ENCODE assay signal across 10 cellular contexts in genomic region chr6:144066745-144067484, GRCh38. TPM values are rescaled to one million over a fixed set of nuclear protein-coding genes. Genes with fewer than 3 reads are reported as not detected.
A peak's percentile ranks its signal among the peaks of the same experiment; 100 is the strongest.
DNase-seq lines count a peak whose midpoint lies in the region; ATAC-seq and TF ChIP-seq lines count a peak whose summit lies in the region.
"Had no signal": no experiment of that assay in that cellular context is flagged by ENCODE, and none has a peak within 500 bp of the region (broad histone marks: within the 10 kb centered on the region; RNA-seq: fewer than 3 reads in every experiment).

No MANE protein-coding gene starts in this region.

- H3K36me3 ChIP-seq in esophagus muscularis mucosa = no peaks in the 10 kb centered on the region
- H3K36me3 ChIP-seq in GM23248 (ENCODE audit: low read depth) = no peaks in the 10 kb centered on the region

- H3K27me3 ChIP-seq in esophagus muscularis mucosa = peaks cover 0 to 54% (median 23%) of the 10 kb centered on the region in 4 donors
- H3K27me3 ChIP-seq in GM23248 (replicated peaks; ENCODE audit: insufficient read depth) = peaks cover 51% of the 10 kb centered on the region

- H3K27ac ChIP-seq in esophagus muscularis mucosa (replicated peaks in 1 of 4) = no peak overlapping the region
- H3K27ac ChIP-seq in GM23248 = no peak overlapping the region
- H3K27ac ChIP-seq: VCaP had no signal

- no peaks in the 10 kb centered on the region for H3K9me2 ChIP-seq in GM23248 (ENCODE audit: insufficient read depth)

- no peak overlapping the region for H3K4me3 ChIP-seq in esophagus muscularis mucosa
- H3K4me3 ChIP-seq in GM23248 = no peak overlapping the region

- H3K4me2 ChIP-seq in GM23248 (ENCODE audit: unreplicated experiment) = no peak overlapping the region

- no peaks in the 10 kb centered on the region for H3K79me2 ChIP-seq in GM23248 (ENCODE audit: insufficient read depth)

- no peaks in the 10 kb centered on the region for H3F3A ChIP-seq in GM23248 (ENCODE audit: insufficient read depth)

- in situ Hi-C loops in GM13976 (cut with MboI; ENCODE audit: low sequenced_read_pairs, unreplicated experiment) (no loop called here), GM23248 (cut with MboI) (no loop called here)

- H3K4me1 ChIP-seq in esophagus muscularis mucosa (peaks cover 15 to 26% (median 25%) of the 10 kb centered on the region in 4 donors), GM23248 (ENCODE audit: insufficient read depth) (no peaks in the 10 kb centered on the region)

- no peak for TF ChIP-seq EP300 in esophagus muscularis mucosa (IDR thresholded peaks at IDR 0.05)

- no peaks in the 10 kb centered on the region for H3K9me3 ChIP-seq in esophagus muscularis mucosa
- H3K9me3 ChIP-seq in GM23248 (ENCODE audit: low read depth) = no peaks in the 10 kb centered on the region

- 77% methylated on average over 6 of the region's 6 CpGs for WGBS in esophagus muscularis mucosa
- WGBS in GM23248 (ENCODE audit: low coverage in 1 of 2, low lambda C conversion rate in 2 of 2, missing lambda C conversion rate in 2 of 2), 2 experiments = 83% methylated on average over 6 of the region's 6 CpGs

- ATAC-seq in GM19324 (IDR thresholded peaks at IDR 0.05; ENCODE audit: low FRiP score, unreplicated experiment) = peak; percentile 33
- ATAC-seq in HG03039 (IDR thresholded peaks at IDR 0.05; ENCODE audit: unreplicated experiment) = peak; percentile 25
- ATAC-seq in sciatic nerve = no peak

- no peak overlapping the region for H3K9ac ChIP-seq in GM23248

- no peak for TF ChIP-seq POLR2A in esophagus muscularis mucosa (IDR thresholded peaks at IDR 0.05; ENCODE audit: low read depth)

- H4K20me1 ChIP-seq in GM23248 (ENCODE audit: insufficient read depth) = no peaks in the 10 kb centered on the region

- DNase-seq in GM13976 (ENCODE audit: low spot score) (peak; percentile 67), RPMI8226 (peak; percentile 4), sciatic nerve (ENCODE audit: low spot score) (no peak), NCI-H2081 treated with DMSO at 0.1 percent for 48 hours (lab: John Stamatoyannopoulos, UW) (no peak), esophagus muscularis mucosa (ENCODE audit: extremely low spot score) (no peak), GM23248 (no peak)
- DNase-seq: kidney had no signal

- intact Hi-C loops in sciatic nerve (cut with DNase I) (no loop called here), esophagus muscularis mucosa (cut with DNase I) (no loop called here)

- H2AFZ ChIP-seq in GM23248 = no peak overlapping the region

- TF ChIP-seq CTCF in GM13976 (IDR thresholded peaks at IDR 0.05; ENCODE audit: borderline replicate concordance, control extremely low read depth, extremely low read depth, insufficient read depth, missing control alignments) = no peak
- TF ChIP-seq CTCF in esophagus muscularis mucosa (IDR thresholded peaks at IDR 0.05) = no peak

RNA-seq across cellular contexts. Expression of gene SF3B5, which starts 28.5 kb away (rescaled TPM):
- total RNA-seq in sciatic nerve (74.4 TPM), esophagus muscularis mucosa (100 to 1,000 TPM in 2 of 4 donors, 10 to 100 TPM in 2; 79.2 to 134 (median 99.6) TPM)
- total RNA-seq in GM23248 (2014; rRNA removed; shearing (Covaris generic)) = 131 and 137 TPM in 2 replicates
- polyA plus RNA-seq in GM23248 (2016; fragmentation: Nextera tagmentation; extraction: Ambion mirVana) = 192 and 197 TPM in 2 replicates

RNA-seq across cellular contexts. Expression of gene PLAGL1, which starts 58.9 kb away (rescaled TPM):
- total RNA-seq in sciatic nerve = 65.8 TPM
- total RNA-seq in esophagus muscularis mucosa = 10 to 100 TPM; 11.8 to 17.9 (median 16.0) TPM
- total RNA-seq in GM23248 (2014; rRNA removed; shearing (Covaris generic)) = 20.7 and 22.8 TPM in 2 replicates
- 42.2 and 43.8 TPM in 2 replicates for polyA plus RNA-seq in GM23248 (2016; fragmentation: Nextera tagmentation; extraction: Ambion mirVana)

Comparison
In these comparisons a context has a peak if more than half of its experiments do, and no peak if none do; other contexts are left out.
1. DNase-seq: peak in GM13976 (single experiment) and RPMI8226 (single experiment); none in sciatic nerve (single experiment), NCI-H2081 treated with DMSO at 0.1 percent for 48 hours (single experiment), esophagus muscularis mucosa (single experiment) and GM23248 (single experiment).